8 cellular contexts compared by ENCODE assay signal in genomic region chr9:131276107-131276888, GRCh38. TPM values are rescaled to one million over a fixed set of nuclear protein-coding genes. Genes with fewer than 3 reads are reported as not detected.
A peak's percentile ranks its signal among the peaks of the same experiment; 100 is the strongest.
DNase-seq lines count a peak whose midpoint lies in the region; ATAC-seq and TF ChIP-seq lines count a peak whose summit lies in the region.

A gene with protein sequence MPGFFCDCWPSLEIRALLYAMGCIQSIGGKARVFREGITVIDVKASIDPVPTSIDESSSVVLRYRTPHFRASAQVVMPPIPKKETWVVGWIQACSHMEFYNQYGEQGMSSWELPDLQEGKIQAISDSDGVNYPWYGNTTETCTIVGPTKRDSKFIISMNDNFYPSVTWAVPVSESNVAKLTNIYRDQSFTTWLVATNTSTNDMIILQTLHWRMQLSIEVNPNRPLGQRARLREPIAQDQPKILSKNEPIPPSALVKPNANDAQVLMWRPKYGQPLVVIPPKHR (minus strand): TSS chr9:131276510. CDS start chr9:131276179, 331 bp downstream.

- peak within 1 kb of the TSS; percentile 49 for H3K4me3 Mint-ChIP-seq in chondrocyte (ENCODE audit: unreplicated experiment)

- H3K4me1 Mint-ChIP-seq in chondrocyte (ENCODE audit: low read depth), result peaks cover 2% of the 10 kb centered on the region

- peak within 1 kb of the TSS; percentile 89 for H3K27ac ChIP-seq in lower lobe of right lung
- H3K27ac ChIP-seq in thymus (ENCODE audit: low read depth), result peak within 1 kb of the TSS; percentile 83

- DNase-seq in NCI-H748 (lab: John Stamatoyannopoulos, UW; ENCODE audit: unreplicated experiment), result peak; percentile 26
- no peak for DNase-seq in NCI-H748 treated with DMSO at 0.1 percent for 48 hours (lab: John Stamatoyannopoulos, UW)
- DNase-seq in SKM-1 (lab: John Stamatoyannopoulos, UW; ENCODE audit: unreplicated experiment), result peak; percentile 46
- DNase-seq in chondrocyte (ENCODE audit: low spot score), result no peak
- peak; percentile 89 for DNase-seq in lower lobe of right lung
- no peak for DNase-seq in effector CD8-positive, alpha-beta T cell (lab: John Stamatoyannopoulos, UW)
- no peak for DNase-seq in NCI-H345 (lab: John Stamatoyannopoulos, UW)

- H3K9me3 ChIP-seq in lower lobe of right lung (no peaks in the 10 kb centered on the region), thymus (ENCODE audit: control insufficient read depth) (no peaks in the 10 kb centered on the region)

- H3K27me3 ChIP-seq in lower lobe of right lung (ENCODE audit: low read depth), result peaks cover 10% of the 10 kb centered on the region
- H3K27me3 ChIP-seq in thymus (ENCODE audit: control insufficient read depth, insufficient read depth), result no peaks in the 10 kb centered on the region

- under 1% methylated on average over 75 of the region's 75 CpGs for WGBS in thymus

- TF ChIP-seq CTCF in chondrocyte (IDR thresholded peaks at IDR 0.05), result no peak
- TF ChIP-seq CTCF in lower lobe of right lung (IDR thresholded peaks at IDR 0.05), result peak; percentile 13

- H3K36me3 Mint-ChIP-seq in chondrocyte (ENCODE audit: low read depth), result no peaks in the 10 kb centered on the region

- H3K4me1 ChIP-seq in lower lobe of right lung (peaks cover 35% of the 10 kb centered on the region), thymus (ENCODE audit: control insufficient read depth, insufficient read depth, low read length) (peaks cover 13% of the 10 kb centered on the region)

- ATAC-seq in lower lobe of right lung, result peak in 1 of 2 donors; percentile 28

- no peaks in the 10 kb centered on the region for H3K9me3 Mint-ChIP-seq in chondrocyte (ENCODE audit: low read depth)

- H3K27me3 Mint-ChIP-seq in chondrocyte (ENCODE audit: low read depth), result peaks cover 6% of the 10 kb centered on the region

- H3K27ac Mint-ChIP-seq in chondrocyte (ENCODE audit: unreplicated experiment), result no peak within 1 kb of the TSS

- intact Hi-C loops in lower lobe of right lung (cut with DNase I), result no loop called here

- H3K4me3 ChIP-seq in lower lobe of right lung, result peak within 1 kb of the TSS; percentile 76
- H3K4me3 ChIP-seq in thymus (ENCODE audit: low read length), result peak within 1 kb of the TSS; percentile 75

- H3K36me3 ChIP-seq in lower lobe of right lung (no peaks in the 10 kb centered on the region), thymus (ENCODE audit: control insufficient read depth, insufficient read depth) (no peaks in the 10 kb centered on the region)

RNA-seq across cellular contexts. Expression of the gene that starts here (rescaled TPM):
- total RNA-seq in chondrocyte (1.4 to 1.6 TPM (median 1.5 TPM) in 3 replicates), lower lobe of right lung (18.3 TPM)
- polyA plus RNA-seq in thymus, result 28.2 TPM

Comparison
In these comparisons a context has a peak if more than half of its experiments do, and no peak if none do; other contexts are left out.
1. DNase-seq: peak in NCI-H748 (single experiment), SKM-1 (single experiment) and lower lobe of right lung (single experiment); none in NCI-H748 treated with DMSO at 0.1 percent for 48 hours (single experiment), chondrocyte (single experiment), effector CD8-positive, alpha-beta T cell (single experiment) and NCI-H345 (single experiment).